In genomic region chr6:125950293-125950692, GRCh38 we compare ENCODE assay signal across 18 cellular contexts. TPM values are rescaled to one million over a fixed set of nuclear protein-coding genes. Genes with fewer than 3 reads are reported as not detected.
DNase-seq lines count a peak whose midpoint lies in the region; ATAC-seq, FAIRE-seq and TF ChIP-seq lines count a peak whose summit lies in the region.
"Had no signal": no experiment of that assay in that cellular context is flagged by ENCODE, and none has a peak within 500 bp of the region (broad histone marks: within the 10 kb centered on the region; RNA-seq: fewer than 3 reads in every experiment).

No MANE protein-coding gene starts in this region.

- no peak for TF ChIP-seq RAD21 in K562 (CRISPR knock-in tag; conservative IDR thresholded peaks at IDR 0.05 in 1 of 2, IDR thresholded peaks at IDR 0.05 in 1 of 2)

- no peak overlapping the region; the same call in 1 of the 2 replicates for H3K4me2 ChIP-seq in K562 (ENCODE audit: insufficient read depth, low read length)

- H3K9me1 ChIP-seq in K562 (ENCODE audit: control insufficient read depth, insufficient read depth, low read length), result no peaks in the 10 kb centered on the region

- TF ChIP-seq POLR2A in K562 (conservative IDR thresholded peaks at IDR 0.05), result no peak
- no peak for TF ChIP-seq POLR2A in thyroid gland (IDR thresholded peaks at IDR 0.05)

- no peak overlapping the region for H3K9ac ChIP-seq in K562 (ENCODE audit: insufficient read depth in 1 of 2, low read depth in 2 of 2, low read length in 2 of 2)

- no peaks in the 10 kb centered on the region for H3K36me3 Mint-ChIP-seq in activated CD4-positive, alpha-beta T cell treated with anti-CD3 and anti-CD28 coated beads for 36 hours (ENCODE audit: low read depth)

- WGBS in K562 (ENCODE audit: insufficient coverage, low coverage, missing lambda C conversion rate), result 49% methylated on average over 6 of the region's 6 CpGs
- WGBS in thyroid gland, 2 donors, result 70 to 92% methylated on average over 6 of the region's 6 CpGs

- peak overlapping the region; percentile 63 for H2AFZ ChIP-seq in K562 (ENCODE audit: low read depth, low read length)

- no peak overlapping the region for H3K27ac Mint-ChIP-seq in activated CD4-positive, alpha-beta T cell treated with anti-CD3 and anti-CD28 coated beads for 36 hours

- peaks cover 6% of the 10 kb centered on the region for H3K4me1 Mint-ChIP-seq in activated CD4-positive, alpha-beta T cell treated with anti-CD3 and anti-CD28 coated beads for 36 hours

- CTCF ChIA-PET in activated CD4-positive, alpha-beta T cell treated with anti-CD3 and anti-CD28 coated beads for 36 hours (lab: Charles Lee), result no interaction called here
- CTCF ChIA-PET in K562 (lab: Yijun Ruan, JAX; ENCODE audit: low intra/inter-chr PET ratio), result no interaction called here

- intact Hi-C loops in activated CD4-positive, alpha-beta T cell treated with anti-CD3 and anti-CD28 coated beads for 36 hours (cut with DNase I, micrococcal nuclease), result no loop called here
- intact Hi-C loops in K562 (cut with micrococcal nuclease) (no loop called here), thyroid gland (cut with DNase I) (loop anchor here (10.0 kb wide), 2 partner anchors 95 to 165 kb away; no protein-coding TSS in a partner anchor)

- no peak overlapping the region for H3K4me3 Mint-ChIP-seq in activated CD4-positive, alpha-beta T cell treated with anti-CD3 and anti-CD28 coated beads for 36 hours

- peaks cover 29 to 63% of the 10 kb centered on the region in 2 experiments for H3K4me1 ChIP-seq in K562 (replicated peaks in 1 of 2; ENCODE audit: control insufficient read depth in 2 of 2, insufficient read depth in 2 of 2, low read length in 2 of 2)
- H3K4me1 ChIP-seq in thyroid gland, result peaks cover 14 to 27% of the 10 kb centered on the region in 2 donors

- H3K27me3 Mint-ChIP-seq in activated CD4-positive, alpha-beta T cell treated with anti-CD3 and anti-CD28 coated beads for 36 hours, result peaks cover 11% of the 10 kb centered on the region

- H3K27me3 ChIP-seq in K562 (ENCODE audit: control insufficient read depth in 2 of 2, insufficient read depth in 2 of 2, low read length in 2 of 2) (no peaks in the 10 kb centered on the region), thyroid gland (no peaks in the 10 kb centered on the region)
- H3K27me3 ChIP-seq: heart left ventricle, neutrophil, upper lobe of left lung had no signal

- BruUV-seq in K562 (replicated peaks; lab: Mats Ljungman, UMichigan), result no TSS peak

- no peaks in the 10 kb centered on the region for H3K9me3 Mint-ChIP-seq in activated CD4-positive, alpha-beta T cell treated with anti-CD3 and anti-CD28 coated beads for 36 hours (ENCODE audit: low read depth)

- TF ChIP-seq CTCF in K562 (IDR thresholded peaks at IDR 0.05 in 2 of 3, conservative IDR thresholded peaks at IDR 0.05 in 1 of 3; ENCODE audit: insufficient read depth in 2 of 3, low read depth in 1 of 3, low read length in 3 of 3) (no peak), thyroid gland (IDR thresholded peaks at IDR 0.05) (no peak)

- H4K20me1 ChIP-seq in K562 (replicated peaks; ENCODE audit: control insufficient read depth, insufficient read depth, low read length), result no peaks in the 10 kb centered on the region

- peak; percentile 54 for DNase-seq in activated CD4-positive, alpha-beta T cell treated with anti-CD3 and anti-CD28 coated beads for 36 hours
- DNase-seq in activated CD4-positive, alpha-beta T cell treated with anti-CD3 and anti-CD28 coated beads for 4 hours, result no peak
- DNase-seq in HPDE6-E6E7 (ENCODE audit: extremely low spot score) (peak; percentile 55), K562 (ENCODE audit: extremely low read depth in 1 of 4, low spot score in 3 of 4) (peak; percentile 41 to 74 (median 56)), iris pigment epithelial cell (ENCODE audit: low read depth) (peak; percentile 85), thyroid gland (no peak)
- DNase-seq: activated CD8-positive, alpha-beta memory T cell treated with anti-CD3 and anti-CD28 coated beads, Interleukin-2, amount 50 U/mL, for 48 hours; aorta; effector CD4-positive, alpha-beta T cell; heart left ventricle; NCI-H1105; NCI-H510A treated with DMSO at 0.1 percent for 48 hours; RPMI8226; upper lobe of left lung had no signal

- no peak overlapping the region for H3K27ac ChIP-seq in K562 (ENCODE audit: extremely low read depth, low read depth, low read length)
- H3K27ac ChIP-seq in thyroid gland, result no peak overlapping the region
- H3K27ac ChIP-seq: 22Rv1, heart left ventricle, neutrophil, upper lobe of left lung had no signal

- ATAC-seq in activated CD4-positive, alpha-beta T cell treated with anti-CD3 and anti-CD28 coated beads for 36 hours, result peak; percentile 82
- ATAC-seq in K562 (peak; percentile 52), HG02642 (IDR thresholded peaks at IDR 0.05; ENCODE audit: poor library complexity, unreplicated experiment) (no peak), GM21381 (IDR thresholded peaks at IDR 0.05; ENCODE audit: unreplicated experiment) (no peak)
- ATAC-seq: heart left ventricle had no signal

- H3K79me2 ChIP-seq in K562 (ENCODE audit: control insufficient read depth, insufficient read depth, low read length), result no peaks in the 10 kb centered on the region

- no peak for TF ChIP-seq EP300 in K562 (IDR thresholded peaks at IDR 0.05; ENCODE audit: low read length)

- in situ Hi-C loops in K562 (cut with MboI), result no loop called here

- H3K9me3 ChIP-seq in K562 (replicated peaks; ENCODE audit: control insufficient read depth, insufficient read depth, low read depth, low read length), result peaks cover 5% of the 10 kb centered on the region; the same call in 1 of the 2 replicates
- no peaks in the 10 kb centered on the region for H3K9me3 ChIP-seq in thyroid gland
- H3K9me3 ChIP-seq: heart left ventricle, neutrophil, upper lobe of left lung had no signal

- H3K36me3 ChIP-seq in K562 (ENCODE audit: control insufficient read depth, insufficient read depth, low read length) (no peaks in the 10 kb centered on the region), thyroid gland (no peaks in the 10 kb centered on the region)
- H3K36me3 ChIP-seq: heart left ventricle, neutrophil, upper lobe of left lung had no signal

- POLR2A ChIA-PET in activated CD4-positive, alpha-beta T cell treated with anti-CD3 and anti-CD28 coated beads for 36 hours (lab: Charles Lee), result interaction anchor here (0.5 kb wide), 1 partner anchor 209 kb away, joined by 4 read pairs; no protein-coding TSS in a partner anchor
- POLR2A ChIA-PET in K562 (lab: Yijun Ruan, JAX), result no interaction called here

- FAIRE-seq in K562 (lab: Jason Lieb, UNC), result peak; percentile 61

- H3K4me3 ChIP-seq in K562 (no peak overlapping the region), thyroid gland (replicated peaks in 1 of 3) (no peak overlapping the region)
- H3K4me3 ChIP-seq: heart left ventricle, upper lobe of left lung had no signal

RNA-seq across cellular contexts. Expression of gene HINT3, which starts 6.3 kb away (rescaled TPM):
- 1 to 10 TPM; 5.4 to 8.1 TPM for total RNA-seq in activated CD4-positive, alpha-beta T cell treated with anti-CD3 and anti-CD28 coated beads for 36 hours
- 1.1 and 2.9 TPM in 2 replicates for total RNA-seq in K562 (2011; cell fraction: chromatin; rRNA removed; ENCODE audit: low replicate concordance)
- total RNA-seq in K562 (2011; cell fraction: nucleolus; rRNA removed), result 1.2 and 1.3 TPM in 2 replicates
- 2.2 and 4.0 TPM in 2 replicates for total RNA-seq in K562 (2011; cell fraction: nucleoplasm; rRNA removed)
- 11.8 and 13.7 TPM in 2 replicates for total RNA-seq in K562 (2014; rRNA removed)
- 16.6 and 16.9 TPM in 2 replicates for total RNA-seq in K562 (2014; rRNA removed; fragmentation: Illumina TruSeq; extraction: Trizol)
- 14.6 and 16.2 TPM in 2 replicates for total RNA-seq in K562 (2015; rRNA removed; fragmentation: Illumina TruSeq; extraction: Trizol)
- 10.8 and 11.3 TPM in 2 replicates for total RNA-seq in K562 (2021)
- 4.7 and 5.1 TPM in 2 replicates for polyA plus RNA-seq in K562 (2011; rRNA removed)
- 2.4 and 2.8 TPM in 2 replicates for polyA plus RNA-seq in K562 (2011; cell fraction: cytosol; rRNA removed)
- 0.98 and 1.3 TPM in 2 replicates for polyA plus RNA-seq in K562 (2011; cell fraction: nucleus; rRNA removed)
- 15.3 and 21.7 TPM in 2 replicates for polyA plus RNA-seq in K562 (2012)
- 12.6 and 13.7 TPM in 2 replicates for polyA plus RNA-seq in K562 (2014; fragmentation: Illumina TruSeq; extraction: Trizol)
- 1 to 10 TPM; 1.4 to 1.9 TPM for polyA plus RNA-seq in K562 (2014; fragmentation: Nextera tagmentation; extraction: Ambion mirVana)
- polyA plus RNA-seq in K562 (2014; rRNA removed), result 7.6 and 8.9 TPM in 2 replicates
- 3.1 and 4.7 TPM in 2 replicates for polyA minus RNA-seq in K562 (2011; rRNA and poly(A)+ RNA removed)
- polyA minus RNA-seq in K562 (2011; cell fraction: cytosol; rRNA and poly(A)+ RNA removed), result 3.5 and 6.0 TPM in 2 replicates
- 1.3 and 2.2 TPM in 2 replicates for polyA minus RNA-seq in K562 (2011; cell fraction: nucleus; rRNA and poly(A)+ RNA removed)
- 10 to 100 TPM; 21.5 to 32.5 (median 26.3) TPM for total RNA-seq in thyroid gland

RNA-seq across cellular contexts. Expression of gene TRMT11, which starts 36.0 kb away (rescaled TPM):
- 10 to 100 TPM; 33.4 to 40.5 TPM for total RNA-seq in activated CD4-positive, alpha-beta T cell treated with anti-CD3 and anti-CD28 coated beads for 36 hours
- total RNA-seq in K562 (2011; cell fraction: chromatin; rRNA removed; ENCODE audit: low replicate concordance), result 88.5 and 187 TPM in 2 replicates
- total RNA-seq in K562 (2011; cell fraction: nucleolus; rRNA removed), result 41.2 and 47.4 TPM in 2 replicates
- total RNA-seq in K562 (2011; cell fraction: nucleoplasm; rRNA removed), result 59.8 and 74.4 TPM in 2 replicates
- total RNA-seq in K562 (2014; rRNA removed) (38.2 and 40.5 TPM in 2 replicates), K562 (2014; rRNA removed; fragmentation: Illumina TruSeq; extraction: Trizol) (60.8 and 68.2 TPM in 2 replicates), K562 (2015; rRNA removed; fragmentation: Illumina TruSeq; extraction: Trizol) (47.2 and 53.0 TPM in 2 replicates), K562 (2021) (38.8 and 41.3 TPM in 2 replicates), thyroid gland (10 to 100 TPM; 27.6 to 45.3 (median 36.4) TPM)
- polyA plus RNA-seq in K562 (2011; rRNA removed) (68.1 and 88.0 TPM in 2 replicates), K562 (2014; fragmentation: Illumina TruSeq; extraction: Trizol) (34.8 and 46.8 TPM in 2 replicates), K562 (2014; fragmentation: Nextera tagmentation; extraction: Ambion mirVana) (10 to 100 TPM; 72.4 to 76.3 TPM), K562 (2014; rRNA removed) (59.6 and 59.8 TPM in 2 replicates)
- polyA plus RNA-seq in K562 (2011; cell fraction: cytosol; rRNA removed), result 8.9 and 26.0 TPM in 2 replicates
- polyA plus RNA-seq in K562 (2011; cell fraction: nucleus; rRNA removed), result 136 and 190 TPM in 2 replicates
- 23.3 and 23.7 TPM in 2 replicates for polyA plus RNA-seq in K562 (2012)
- polyA minus RNA-seq in K562 (2011; rRNA and poly(A)+ RNA removed), result 99.9 and 108 TPM in 2 replicates
- 23.4 and 24.7 TPM in 2 replicates for polyA minus RNA-seq in K562 (2011; cell fraction: cytosol; rRNA and poly(A)+ RNA removed)
- polyA minus RNA-seq in K562 (2011; cell fraction: nucleus; rRNA and poly(A)+ RNA removed), result 117 and 147 TPM in 2 replicates

Comparison
In these comparisons a context has a peak if more than half of its experiments do, and no peak if none do; other contexts are left out.
1. DNase-seq: peak in activated CD4-positive, alpha-beta T cell treated with anti-CD3 and anti-CD28 coated beads for 36 hours (single experiment), HPDE6-E6E7 (single experiment), K562 (4 of 4) and iris pigment epithelial cell (single experiment); none in activated CD4-positive, alpha-beta T cell treated with anti-CD3 and anti-CD28 coated beads for 4 hours (0 of 2) and thyroid gland (0 of 2).
2. ATAC-seq: peak in activated CD4-positive, alpha-beta T cell treated with anti-CD3 and anti-CD28 coated beads for 36 hours (single experiment) and K562 (single experiment); none in HG02642 (single experiment) and GM21381 (single experiment).